In the genomic region with DNA sequence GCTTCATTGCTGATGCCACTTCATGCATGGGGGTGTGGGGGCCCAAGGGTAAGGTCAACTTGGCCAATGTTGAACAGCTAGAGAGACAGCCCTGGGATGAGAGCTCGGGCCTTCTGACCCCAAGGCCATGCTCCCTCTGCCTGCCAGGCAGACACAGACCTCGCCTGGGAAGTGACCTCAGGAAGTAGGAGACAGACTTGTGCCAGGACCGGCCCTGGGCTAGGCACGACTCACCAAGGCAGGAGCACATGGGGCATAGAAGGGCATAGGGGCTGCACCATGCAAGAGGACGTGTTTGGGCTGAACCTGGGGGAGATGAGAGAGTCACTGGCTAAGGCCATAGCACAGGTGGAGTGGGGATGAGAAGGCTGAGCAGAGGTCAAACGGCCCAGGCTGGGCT, we compare ENCODE assay signal across 22 cellular contexts. TPM values are rescaled to one million over a fixed set of nuclear protein-coding genes. Genes with fewer than 3 reads are reported as not detected.
A peak's percentile ranks its signal among the peaks of the same experiment; 100 is the strongest.
DNase-seq lines count a peak whose midpoint lies in the region; ATAC-seq and TF ChIP-seq lines count a peak whose summit lies in the region.
"Had no signal": no experiment of that assay in that cellular context is flagged by ENCODE, and none has a peak within 500 bp of the region (broad histone marks: within the 10 kb centered on the region; RNA-seq: fewer than 3 reads in every experiment).

No MANE protein-coding gene starts in this region.

- no peak overlapping the region for H3K4me3 Mint-ChIP-seq in neural crest cell
- H3K4me3 Mint-ChIP-seq in activated T-cell treated with anti-CD3 and anti-CD28 coated beads, Interleukin-2, amount 50 U/mL, for 4 hours: no peak overlapping the region
- H3K4me3 Mint-ChIP-seq: activated naive CD8-positive, alpha-beta T cell treated with anti-CD3 and anti-CD28 coated beads, Interleukin-2, amount 10 ng/mL, durations not matched to agents 7 days and 5 days; activated T-helper 1 cell treated with anti-CD3 and anti-CD28 coated beads, Interleukin-12 subunit alpha, Interleukin-12 subunit beta, Interleukin-2, Interleukin-4 antibody, amounts not matched to agents 30 ng/mL and 10 ng/mL and 1 ng/mL, durations not matched to agents 14 hours and 24 hours and 36 hours; stimulated activated naive CD8-positive, alpha-beta T cell treated with anti-CD3 and anti-CD28 coated beads, Interleukin-15, amount 100 ng/mL, for 72 hours had no signal

- DNase-seq in Right ventricle myocardium superior (peak; percentile 28), left ventricle myocardium superior (no peak), neural crest cell (ENCODE audit: low read depth, low spot score) (no peak), NCI-H2196 (lab: John Stamatoyannopoulos, UW; ENCODE audit: unreplicated experiment) (no peak)
- no peak for DNase-seq in activated T-cell treated with anti-CD3 and anti-CD28 coated beads, Interleukin-2, amount 50 U/mL, for 4 hours
- DNase-seq: activated CD4-positive, alpha-beta T cell treated with anti-CD3 and anti-CD28 coated beads, Interleukin-2, amount 50 U/mL, for 1 hour; activated naive CD8-positive, alpha-beta T cell treated with anti-CD3 and anti-CD28 coated beads, Interleukin-2, amount 10 ng/mL, durations not matched to agents 7 days and 5 days; DMS153; IMR-90; mammary epithelial cell; NCI-H187 treated with DMSO at 0.1 percent for 48 hours; NCI-H2227 treated with DMSO at 0.1 percent for 48 hours; NCI-H69; SHP77 treated with DMSO at 0.1 percent for 48 hours; stimulated activated naive CD8-positive, alpha-beta T cell treated with anti-CD3 and anti-CD28 coated beads, Interleukin-15, amount 100 ng/mL, for 72 hours; T-helper 9 cell; WERI-Rb-1 had no signal

- ATAC-seq in Right ventricle myocardium superior (ENCODE audit: poor library complexity) (no peak), left ventricle myocardium superior (no peak), gastroesophageal sphincter (no peak), HG03342 (IDR thresholded peaks at IDR 0.05; ENCODE audit: unreplicated experiment) (no peak)
- no peak for ATAC-seq in activated T-cell treated with anti-CD3 and anti-CD28 coated beads, Interleukin-2, amount 50 U/mL, for 4 hours
- ATAC-seq: stimulated activated naive CD8-positive, alpha-beta T cell treated with anti-CD3 and anti-CD28 coated beads, Interleukin-15, amount 100 ng/mL, for 72 hours had no signal

- TF ChIP-seq POLR2A in gastroesophageal sphincter (IDR thresholded peaks at IDR 0.05): no peak

- H3K27me3 ChIP-seq in gastroesophageal sphincter (no peaks in the 10 kb centered on the region), subcutaneous abdominal adipose tissue (ENCODE audit: control insufficient read depth in 5 of 5, insufficient read depth in 4 of 5, low read length in 5 of 5) (no peaks in the 10 kb centered on the region)
- H3K27me3 ChIP-seq: tibial artery had no signal

- H3K9me3 Mint-ChIP-seq in neural crest cell: no peaks in the 10 kb centered on the region
- no peaks in the 10 kb centered on the region for H3K9me3 Mint-ChIP-seq in activated T-cell treated with anti-CD3 and anti-CD28 coated beads, Interleukin-2, amount 50 U/mL, for 4 hours
- H3K9me3 Mint-ChIP-seq: activated naive CD8-positive, alpha-beta T cell treated with anti-CD3 and anti-CD28 coated beads, Interleukin-2, amount 10 ng/mL, durations not matched to agents 7 days and 5 days; activated T-helper 1 cell treated with anti-CD3 and anti-CD28 coated beads, Interleukin-12 subunit alpha, Interleukin-12 subunit beta, Interleukin-2, Interleukin-4 antibody, amounts not matched to agents 30 ng/mL and 10 ng/mL and 1 ng/mL, durations not matched to agents 14 hours and 24 hours and 36 hours; stimulated activated naive CD8-positive, alpha-beta T cell treated with anti-CD3 and anti-CD28 coated beads, Interleukin-15, amount 100 ng/mL, for 72 hours had no signal

- TF ChIP-seq CTCF in gastroesophageal sphincter (IDR thresholded peaks at IDR 0.05) (no peak), neural crest cell (conservative IDR thresholded peaks at IDR 0.05) (no peak)

- H3K4me1 Mint-ChIP-seq in neural crest cell: peaks cover 23% of the 10 kb centered on the region
- H3K4me1 Mint-ChIP-seq in activated T-cell treated with anti-CD3 and anti-CD28 coated beads, Interleukin-2, amount 50 U/mL, for 4 hours (ENCODE audit: low read depth): peaks cover 3% of the 10 kb centered on the region
- H3K4me1 Mint-ChIP-seq: activated naive CD8-positive, alpha-beta T cell treated with anti-CD3 and anti-CD28 coated beads, Interleukin-2, amount 10 ng/mL, durations not matched to agents 7 days and 5 days had no signal

- H3K27me3 Mint-ChIP-seq in neural crest cell (ENCODE audit: low read depth): no peaks in the 10 kb centered on the region
- H3K27me3 Mint-ChIP-seq in activated T-cell treated with anti-CD3 and anti-CD28 coated beads, Interleukin-2, amount 50 U/mL, for 4 hours (ENCODE audit: low read depth): no peaks in the 10 kb centered on the region
- H3K27me3 Mint-ChIP-seq: activated naive CD8-positive, alpha-beta T cell treated with anti-CD3 and anti-CD28 coated beads, Interleukin-2, amount 10 ng/mL, durations not matched to agents 7 days and 5 days; stimulated activated naive CD8-positive, alpha-beta T cell treated with anti-CD3 and anti-CD28 coated beads, Interleukin-15, amount 100 ng/mL, for 72 hours had no signal

- H3K36me3 ChIP-seq in gastroesophageal sphincter: peaks cover 0 to 47% of the 10 kb centered on the region in 2 donors
- peaks cover 0 to 49% (median 42%) of the 10 kb centered on the region in 5 donors for H3K36me3 ChIP-seq in subcutaneous abdominal adipose tissue (ENCODE audit: control insufficient read depth in 5 of 5, insufficient read depth in 5 of 5, low read length in 5 of 5)
- H3K36me3 ChIP-seq: WERI-Rb-1 had no signal

- H3K36me3 Mint-ChIP-seq in neural crest cell (ENCODE audit: low read depth): no peaks in the 10 kb centered on the region
- no peaks in the 10 kb centered on the region for H3K36me3 Mint-ChIP-seq in activated T-cell treated with anti-CD3 and anti-CD28 coated beads, Interleukin-2, amount 50 U/mL, for 4 hours (ENCODE audit: insufficient read depth)
- H3K36me3 Mint-ChIP-seq: activated naive CD8-positive, alpha-beta T cell treated with anti-CD3 and anti-CD28 coated beads, Interleukin-2, amount 10 ng/mL, durations not matched to agents 7 days and 5 days had no signal

- TF ChIP-seq EP300 in gastroesophageal sphincter (IDR thresholded peaks at IDR 0.05): no peak

- peak overlapping the region in 2 of 5 donors; percentile 8 to 21 for H3K9ac ChIP-seq in subcutaneous abdominal adipose tissue (ENCODE audit: low read length in 5 of 5)

- H3K4me1 ChIP-seq in gastroesophageal sphincter: peaks cover 0 to 66% (median 3%) of the 10 kb centered on the region in 3 donors
- peaks cover 30 to 79% (median 31%) of the 10 kb centered on the region in 5 donors for H3K4me1 ChIP-seq in subcutaneous abdominal adipose tissue (ENCODE audit: control insufficient read depth in 5 of 5, insufficient read depth in 5 of 5, low read length in 5 of 5)

- intact Hi-C loops in Right ventricle myocardium superior (cut with DNase I) (no loop called here), left ventricle myocardium superior (cut with micrococcal nuclease) (no loop called here)

- H3K27ac Mint-ChIP-seq in neural crest cell (ENCODE audit: unreplicated experiment): peak overlapping the region; percentile 68
- H3K27ac Mint-ChIP-seq: activated naive CD8-positive, alpha-beta T cell treated with anti-CD3 and anti-CD28 coated beads, Interleukin-2, amount 10 ng/mL, durations not matched to agents 7 days and 5 days; activated T-helper 1 cell treated with anti-CD3 and anti-CD28 coated beads, Interleukin-12 subunit alpha, Interleukin-12 subunit beta, Interleukin-2, Interleukin-4 antibody, amounts not matched to agents 30 ng/mL and 10 ng/mL and 1 ng/mL, durations not matched to agents 14 hours and 24 hours and 36 hours had no signal

- H3K4me3 ChIP-seq in gastroesophageal sphincter (no peak overlapping the region), subcutaneous abdominal adipose tissue (ENCODE audit: low read depth in 1 of 5, low read length in 5 of 5) (peak overlapping the region in 1 of 5 donors; percentile 18)
- H3K4me3 ChIP-seq: tibial artery had no signal

- H3K27ac ChIP-seq in gastroesophageal sphincter: peak overlapping the region in 3 of 4 donors; percentile 31 to 49 (median 33)
- H3K27ac ChIP-seq in subcutaneous abdominal adipose tissue (ENCODE audit: low read depth, low read length): peak overlapping the region; percentile 30
- H3K27ac ChIP-seq: tibial artery, WERI-Rb-1 had no signal

- H3K9me3 ChIP-seq in gastroesophageal sphincter: no peaks in the 10 kb centered on the region
- no peaks in the 10 kb centered on the region for H3K9me3 ChIP-seq in subcutaneous abdominal adipose tissue (ENCODE audit: control insufficient read depth in 5 of 5, low read length in 5 of 5)
- H3K9me3 ChIP-seq: tibial artery had no signal

- WGBS in gastroesophageal sphincter (ENCODE audit: low coverage in 1 of 2), 2 donors: 50 to 75% methylated on average over 1 to 2 of the region's 6 CpGs

RNA-seq across cellular contexts. Expression of a gene that starts 27.1 kb away (rescaled TPM):
- total RNA-seq in Right ventricle myocardium superior (53.3 TPM), left ventricle myocardium superior (49.0 TPM), gastroesophageal sphincter (100 to 1,000 TPM in 1 of 4 donors, 10 to 100 TPM in 3; 60.5 to 186 (median 84.1) TPM), neural crest cell (24.3 and 26.5 TPM in 2 replicates)
- total RNA-seq in activated T-cell treated with anti-CD3 and anti-CD28 coated beads, Interleukin-2, amount 50 U/mL, for 4 hours: under 1 TPM; 0.26 to 0.92 (median 0.63) TPM

Comparison
In these comparisons a context has a peak if more than half of its experiments do, and no peak if none do; other contexts are left out.
1. RNA of a gene that starts 27.1 kb away (total RNA-seq): 60.5 to 186 TPM in gastroesophageal sphincter, 53.3 TPM in Right ventricle myocardium superior (single experiment), 49.0 TPM in left ventricle myocardium superior (single experiment) and 24.3 to 26.5 TPM in neural crest cell; 0.26 to 0.92 TPM in activated T-cell treated with anti-CD3 and anti-CD28 coated beads, Interleukin-2, amount 50 U/mL, for 4 hours; every median in the first group is over 10 times any median in the second.